Comparison of ENCODE assay signal across 1 cellular context in the genomic region with DNA sequence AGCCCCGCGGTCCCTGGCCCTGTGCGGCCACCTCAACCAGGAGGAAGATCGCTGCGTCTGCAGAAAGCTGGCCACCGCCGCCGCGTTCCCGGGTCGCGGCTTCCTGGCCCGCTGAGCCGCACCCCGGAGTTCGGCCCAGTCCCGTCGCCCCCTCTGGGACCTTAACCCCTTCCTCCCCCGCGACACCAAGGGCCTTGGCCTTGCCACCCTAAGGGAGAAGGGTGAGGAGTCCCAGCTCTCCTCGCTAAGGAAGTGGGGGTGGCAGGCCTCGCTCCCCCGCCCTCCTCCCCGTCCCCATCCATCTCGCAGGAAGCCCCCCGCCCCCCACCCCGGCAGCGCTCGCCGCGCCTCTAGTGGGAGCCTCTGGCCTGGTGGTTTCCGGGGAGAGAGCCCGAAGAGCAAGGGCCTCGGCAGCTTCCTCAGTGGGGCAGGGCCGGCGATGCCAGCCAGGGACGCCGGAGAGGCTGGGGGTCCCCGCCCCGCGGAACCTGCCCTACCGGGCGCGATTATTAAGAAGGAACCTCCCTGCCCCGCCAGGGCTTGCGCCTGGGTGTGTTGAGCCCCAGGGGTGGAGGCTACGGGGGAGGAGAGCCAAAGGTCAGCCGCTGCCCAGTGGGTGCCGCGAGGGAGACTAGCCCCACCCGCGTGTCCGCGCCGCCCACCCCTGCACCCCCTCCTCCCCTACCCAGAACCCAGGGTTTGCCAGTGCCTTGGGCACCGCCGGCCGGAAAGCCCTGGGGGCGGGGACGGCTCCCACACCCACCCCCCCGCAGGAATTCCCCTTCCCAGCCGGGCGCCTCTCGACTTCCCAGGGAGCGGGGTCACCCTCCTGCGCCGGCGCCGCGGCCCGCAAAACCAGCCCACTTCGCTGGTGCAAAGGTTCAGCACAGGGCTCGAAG.
TF ChIP-seq lines count a peak whose summit lies in the region.

No MANE protein-coding gene starts in this region.

TF ChIP-seq in HEK293, 187 proteins besides CTCF, POLR2A, EP300 and RAD21 (continued from another document):
- TF ChIP-seq, protein P1, sequence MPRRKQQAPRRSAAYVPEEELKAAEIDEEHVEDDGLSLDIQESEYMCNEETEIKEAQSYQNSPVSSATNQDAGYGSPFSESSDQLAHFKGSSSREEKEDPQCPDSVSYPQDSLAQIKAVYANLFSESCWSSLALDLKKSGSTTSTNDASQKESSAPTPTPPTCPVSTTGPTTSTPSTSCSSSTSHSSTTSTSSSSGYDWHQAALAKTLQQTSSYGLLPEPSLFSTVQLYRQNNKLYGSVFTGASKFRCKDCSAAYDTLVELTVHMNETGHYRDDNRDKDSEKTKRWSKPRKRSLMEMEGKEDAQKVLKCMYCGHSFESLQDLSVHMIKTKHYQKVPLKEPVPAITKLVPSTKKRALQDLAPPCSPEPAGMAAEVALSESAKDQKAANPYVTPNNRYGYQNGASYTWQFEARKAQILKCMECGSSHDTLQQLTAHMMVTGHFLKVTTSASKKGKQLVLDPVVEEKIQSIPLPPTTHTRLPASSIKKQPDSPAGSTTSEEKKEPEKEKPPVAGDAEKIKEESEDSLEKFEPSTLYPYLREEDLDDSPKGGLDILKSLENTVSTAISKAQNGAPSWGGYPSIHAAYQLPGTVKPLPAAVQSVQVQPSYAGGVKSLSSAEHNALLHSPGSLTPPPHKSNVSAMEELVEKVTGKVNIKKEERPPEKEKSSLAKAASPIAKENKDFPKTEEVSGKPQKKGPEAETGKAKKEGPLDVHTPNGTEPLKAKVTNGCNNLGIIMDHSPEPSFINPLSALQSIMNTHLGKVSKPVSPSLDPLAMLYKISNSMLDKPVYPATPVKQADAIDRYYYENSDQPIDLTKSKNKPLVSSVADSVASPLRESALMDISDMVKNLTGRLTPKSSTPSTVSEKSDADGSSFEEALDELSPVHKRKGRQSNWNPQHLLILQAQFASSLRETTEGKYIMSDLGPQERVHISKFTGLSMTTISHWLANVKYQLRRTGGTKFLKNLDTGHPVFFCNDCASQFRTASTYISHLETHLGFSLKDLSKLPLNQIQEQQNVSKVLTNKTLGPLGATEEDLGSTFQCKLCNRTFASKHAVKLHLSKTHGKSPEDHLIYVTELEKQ (tag by site-specific recombination; IDR thresholded peaks at IDR 0.05; ENCODE audit: borderline replicate concordance), result no peak
- TF ChIP-seq ZNF510 (tag by site-specific recombination; IDR thresholded peaks at IDR 0.05; ENCODE audit: insufficient replicate concordance) (no peak), RBAK (tag by site-specific recombination; IDR thresholded peaks at IDR 0.05) (no peak), ZBTB20 (tag by site-specific recombination; IDR thresholded peaks at IDR 0.05) (no peak)
